In genomic region chrX:137988470-137988869, GRCh38 we compare ENCODE assay signal across 20 cellular contexts.
"Had no signal": no experiment of that assay in that cellular context is flagged by ENCODE, and none has a peak within 500 bp of the region (broad histone marks: within the 10 kb centered on the region; RNA-seq: fewer than 3 reads in every experiment).

No MANE protein-coding gene starts in this region.

- H3K9me3 ChIP-seq: adrenal gland, esophagus muscularis mucosa, gastroesophageal sphincter, heart right ventricle, vagina had no signal

- ATAC-seq: activated naive CD4-positive, alpha-beta T cell treated with anti-CD3 and anti-CD28 coated beads, Interleukin-2, amount 50 U/mL, for 72 hours; gastroesophageal sphincter; right cardiac atrium had no signal

- H3K4me3 ChIP-seq: adrenal gland, esophagus muscularis mucosa, gastroesophageal sphincter, heart right ventricle, skin epidermis, vagina had no signal

- H3K4me1 ChIP-seq: adrenal gland, esophagus muscularis mucosa, gastroesophageal sphincter, heart right ventricle, vagina had no signal

- H3K9me3 Mint-ChIP-seq: activated naive CD4-positive, alpha-beta T cell treated with anti-CD3 and anti-CD28 coated beads, Interleukin-2, amount 50 U/mL, for 72 hours; stimulated activated naive CD8-positive, alpha-beta T cell treated with anti-CD3 and anti-CD28 coated beads, Interleukin-15, Interleukin-2, amounts not matched to agents 100 ng/mL and 50 ng/mL, for 24 hours had no signal

- H3K36me3 Mint-ChIP-seq: activated naive CD4-positive, alpha-beta T cell treated with anti-CD3 and anti-CD28 coated beads, Interleukin-2, amount 50 U/mL, for 72 hours; memory B cell had no signal

- H3K27me3 ChIP-seq: adrenal gland, esophagus muscularis mucosa, gastroesophageal sphincter, heart right ventricle, vagina had no signal

- H3K36me3 ChIP-seq: adrenal gland, esophagus muscularis mucosa, gastroesophageal sphincter, heart right ventricle, vagina, WERI-Rb-1 had no signal

- H3K27ac ChIP-seq: adrenal gland, esophagus muscularis mucosa, gastroesophageal sphincter, heart right ventricle, skin epidermis, vagina, WERI-Rb-1 had no signal

- H3K4me3 Mint-ChIP-seq: memory B cell; neural crest cell; stimulated activated naive CD8-positive, alpha-beta T cell treated with anti-CD3 and anti-CD28 coated beads, Interleukin-15, Interleukin-2, amounts not matched to agents 100 ng/mL and 50 ng/mL, for 24 hours had no signal

- DNase-seq: activated CD4-positive, alpha-beta T cell treated with anti-CD3 and anti-CD28 coated beads for 1 hour; activated CD4-positive, alpha-beta T cell treated with anti-CD3 and anti-CD28 coated beads, Interleukin-2, amount 50 U/mL, for 4 hours; activated gamma-delta T cell; adrenal gland; dermis blood vessel endothelial cell; effector memory CD4-positive, alpha-beta T cell; heart right ventricle; right cardiac atrium; stimulated activated CD4-positive, alpha-beta T cell treated with anti-CD3 and anti-CD28 coated beads, Interleukin-2, amount 100 ng/mL, for 48 hours; trophoblast cell; WERI-Rb-1 had no signal

- H3K27me3 Mint-ChIP-seq: memory B cell; stimulated activated naive CD8-positive, alpha-beta T cell treated with anti-CD3 and anti-CD28 coated beads, Interleukin-15, Interleukin-2, amounts not matched to agents 100 ng/mL and 50 ng/mL, for 24 hours had no signal

- H3K4me1 Mint-ChIP-seq: memory B cell, neural crest cell had no signal

- H3K27ac Mint-ChIP-seq: activated naive CD4-positive, alpha-beta T cell treated with anti-CD3 and anti-CD28 coated beads, Interleukin-2, amount 50 U/mL, for 72 hours; memory B cell; progenitor cell of endocrine pancreas; stimulated activated naive CD8-positive, alpha-beta T cell treated with anti-CD3 and anti-CD28 coated beads, Interleukin-15, Interleukin-2, amounts not matched to agents 100 ng/mL and 50 ng/mL, for 24 hours had no signal
